ENCODE assay signal across 12 cellular contexts in genomic region chr7:142784736-142785135, GRCh38. TPM values are rescaled to one million over a fixed set of nuclear protein-coding genes. Genes with fewer than 3 reads are reported as not detected.
DNase-seq lines count a peak whose midpoint lies in the region; ATAC-seq and TF ChIP-seq lines count a peak whose summit lies in the region.
"Not testable (repeated sequence)": the region's sequence is repeated elsewhere in the genome, so short reads cannot be mapped to it uniquely, and the experiment has no call there.
"Had no signal": no experiment of that assay in that cellular context is flagged by ENCODE, and none has a peak within 500 bp of the region (broad histone marks: within the 10 kb centered on the region; RNA-seq: fewer than 3 reads in every experiment).

No MANE protein-coding gene starts in this region.

- H3K27ac ChIP-seq in CD4-positive, alpha-beta T cell (ENCODE audit: low read depth, low read length), result peak overlapping the region; percentile 99
- H3K27ac ChIP-seq in OCI-LY7 (ENCODE audit: low read depth, low read length, poor library complexity, severe bottlenecking), result peak overlapping the region; percentile 12
- peak overlapping the region; percentile 98 for H3K27ac ChIP-seq in naive thymus-derived CD4-positive, alpha-beta T cell (ENCODE audit: low read depth, low read length)

- not testable (repeated sequence) for H3K36me3 ChIP-seq in OCI-LY7 (ENCODE audit: insufficient read depth, low read length)
- peaks cover 0 to 25% (median 0%) of the 10 kb centered on the region in 3 experiments for H3K36me3 ChIP-seq in naive thymus-derived CD4-positive, alpha-beta T cell (ENCODE audit: control insufficient read depth in 2 of 3, insufficient read depth in 3 of 3, low read length in 3 of 3)

- not testable (repeated sequence) for H3K9me3 ChIP-seq in CD4-positive, alpha-beta T cell (ENCODE audit: control insufficient read depth, low read length); OCI-LY7 (ENCODE audit: low read length); naive thymus-derived CD4-positive, alpha-beta T cell (ENCODE audit: control insufficient read depth in 2 of 3, low read length in 3 of 3)

- H3K4me1 ChIP-seq in OCI-LY7 (ENCODE audit: insufficient read depth, low read length, poor library complexity, severe bottlenecking), result peaks cover 71% of the 10 kb centered on the region
- not testable (repeated sequence) for H3K4me1 ChIP-seq in naive thymus-derived CD4-positive, alpha-beta T cell (ENCODE audit: control insufficient read depth in 2 of 2, insufficient read depth in 2 of 2, low read length in 2 of 2)

- not testable (repeated sequence) for BruUV-seq in OCI-LY7 (replicated peaks; lab: Mats Ljungman, UMichigan)

- not testable (repeated sequence) for H3K27me3 ChIP-seq in CD4-positive, alpha-beta T cell (ENCODE audit: control insufficient read depth, insufficient read depth, low read length); naive thymus-derived CD4-positive, alpha-beta T cell (ENCODE audit: control insufficient read depth in 2 of 2, insufficient read depth in 2 of 2, low read length in 2 of 2)

- CTCF ChIA-PET in CD4-positive, alpha-beta T cell (lab: Charles Lee), result interaction anchor here (0.6 to 2.5 kb wide), 4 partner anchors 24 to 153 kb away, joined by 3 to 13 read pairs (median 4); no protein-coding TSS in a partner anchor
- CTCF ChIA-PET in OCI-LY7 (lab: Charles Lee; ENCODE audit: unreplicated experiment), result interaction anchor here (0.6 to 1.8 kb wide), 4 partner anchors 23 to 152 kb away, joined by 3 to 10 read pairs (median 4); no protein-coding TSS in a partner anchor
- CTCF ChIA-PET in naive thymus-derived CD4-positive, alpha-beta T cell (lab: Charles Lee), result interaction anchor here (0.7 to 6.8 kb wide), 8 partner anchors 14 to 153 kb away, joined by 3 to 157 read pairs (median 11); no protein-coding TSS in a partner anchor

- H3K4me3 ChIP-seq in OCI-LY7 (ENCODE audit: low read depth, low read length, poor library complexity, severe bottlenecking), result not testable (repeated sequence)
- peak overlapping the region; percentile 24 for H3K4me3 ChIP-seq in naive thymus-derived CD4-positive, alpha-beta T cell (ENCODE audit: low read length)

- peak overlapping the region; percentile 98 for H3K27ac Mint-ChIP-seq in CD4-positive, alpha-beta T cell
- H3K27ac Mint-ChIP-seq in activated CD4-positive, alpha-beta T cell treated with anti-CD3 and anti-CD28 coated beads, Interleukin-2, amount 10 ng/mL, durations not matched to agents 24 days and 14 days, result peak overlapping the region; percentile 91
- H3K27ac Mint-ChIP-seq in activated naive CD8-positive, alpha-beta T cell treated with anti-CD3 and anti-CD28 coated beads, Interleukin-2, amount 50 U/mL, for 24 hours, result peak overlapping the region; percentile 90
- peak overlapping the region; percentile 96 to 100 (median 99) for H3K27ac Mint-ChIP-seq in naive thymus-derived CD4-positive, alpha-beta T cell
- peak overlapping the region; percentile 99 for H3K27ac Mint-ChIP-seq in stimulated activated memory B cell treated with anti-CD40 and anti-IgM and Interleukin-4, amounts not matched to agents 10 μg/mL and 1 μg/mL and 100 μg/mL, for 72 hours

- intact Hi-C loops in CD4-positive, alpha-beta T cell (cut with DNase I, micrococcal nuclease), result loop anchor here (1.0 to 5.0 kb wide), 2 partner anchors 24 to 72 kb away; no protein-coding TSS in a partner anchor
- intact Hi-C loops in OCI-LY7 (cut with micrococcal nuclease; ENCODE audit: unreplicated experiment), result not testable (repeated sequence)
- intact Hi-C loops in activated CD4-positive, alpha-beta T cell treated with anti-CD3 and anti-CD28 coated beads, Interleukin-2, amount 10 ng/mL, durations not matched to agents 24 days and 14 days (cut with micrococcal nuclease), result loop anchor here (1.0 kb wide), 3 partner anchors 14 to 148 kb away; no protein-coding TSS in a partner anchor
- intact Hi-C loops in naive thymus-derived CD4-positive, alpha-beta T cell (cut with micrococcal nuclease), result loop anchor here (1.0 to 5.0 kb wide), 3 partner anchors 14 to 97 kb away; no protein-coding TSS in a partner anchor

- H4K20me1 ChIP-seq in OCI-LY7 (ENCODE audit: insufficient read depth, low read length), result not testable (repeated sequence)

- H3K27me3 Mint-ChIP-seq in CD4-positive, alpha-beta T cell; activated CD4-positive, alpha-beta T cell treated with anti-CD3 and anti-CD28 coated beads, Interleukin-2, amount 10 ng/mL, durations not matched to agents 24 days and 14 days; activated naive CD8-positive, alpha-beta T cell treated with anti-CD3 and anti-CD28 coated beads, Interleukin-2, amount 50 U/mL, for 24 hours; naive thymus-derived CD4-positive, alpha-beta T cell; stimulated activated memory B cell treated with anti-CD40 and anti-IgM and Interleukin-4, amounts not matched to agents 10 μg/mL and 1 μg/mL and 100 μg/mL, for 72 hours: not testable (repeated sequence)

- peaks cover 25% of the 10 kb centered on the region for H3K4me1 Mint-ChIP-seq in CD4-positive, alpha-beta T cell (ENCODE audit: low read depth)
- H3K4me1 Mint-ChIP-seq in activated CD4-positive, alpha-beta T cell treated with anti-CD3 and anti-CD28 coated beads, Interleukin-2, amount 10 ng/mL, durations not matched to agents 24 days and 14 days, result not testable (repeated sequence)
- H3K4me1 Mint-ChIP-seq in activated naive CD8-positive, alpha-beta T cell treated with anti-CD3 and anti-CD28 coated beads, Interleukin-2, amount 50 U/mL, for 24 hours, result peaks cover 23% of the 10 kb centered on the region
- H3K4me1 Mint-ChIP-seq in naive thymus-derived CD4-positive, alpha-beta T cell, result peaks cover 0 to 18% (median 10%) of the 10 kb centered on the region in 7 donors
- H3K4me1 Mint-ChIP-seq in stimulated activated memory B cell treated with anti-CD40 and anti-IgM and Interleukin-4, amounts not matched to agents 10 μg/mL and 1 μg/mL and 100 μg/mL, for 72 hours, result peaks cover 65% of the 10 kb centered on the region

- peaks cover 38% of the 10 kb centered on the region for H3K36me3 Mint-ChIP-seq in CD4-positive, alpha-beta T cell (ENCODE audit: low read depth)
- peaks cover 28% of the 10 kb centered on the region for H3K36me3 Mint-ChIP-seq in activated CD4-positive, alpha-beta T cell treated with anti-CD3 and anti-CD28 coated beads, Interleukin-2, amount 10 ng/mL, durations not matched to agents 24 days and 14 days (ENCODE audit: low read depth)
- H3K36me3 Mint-ChIP-seq in activated naive CD8-positive, alpha-beta T cell treated with anti-CD3 and anti-CD28 coated beads, Interleukin-2, amount 50 U/mL, for 24 hours (ENCODE audit: low read depth), result peaks cover 26% of the 10 kb centered on the region
- peaks cover 5 to 26% (median 25%) of the 10 kb centered on the region in 5 donors for H3K36me3 Mint-ChIP-seq in naive thymus-derived CD4-positive, alpha-beta T cell
- H3K36me3 Mint-ChIP-seq in stimulated activated memory B cell treated with anti-CD40 and anti-IgM and Interleukin-4, amounts not matched to agents 10 μg/mL and 1 μg/mL and 100 μg/mL, for 72 hours, result not testable (repeated sequence)

- peak overlapping the region; percentile 51; the same call in 1 of the 2 replicates for H2AFZ ChIP-seq in OCI-LY7 (ENCODE audit: low read length)

- peak overlapping the region; percentile 90 for H3K4me3 Mint-ChIP-seq in CD4-positive, alpha-beta T cell
- peak overlapping the region; percentile 55 for H3K4me3 Mint-ChIP-seq in activated CD4-positive, alpha-beta T cell treated with anti-CD3 and anti-CD28 coated beads, Interleukin-2, amount 10 ng/mL, durations not matched to agents 24 days and 14 days
- H3K4me3 Mint-ChIP-seq in activated naive CD8-positive, alpha-beta T cell treated with anti-CD3 and anti-CD28 coated beads, Interleukin-2, amount 50 U/mL, for 24 hours, result peak overlapping the region; percentile 76
- peak overlapping the region; percentile 5 to 100 (median 92) for H3K4me3 Mint-ChIP-seq in naive thymus-derived CD4-positive, alpha-beta T cell
- H3K4me3 Mint-ChIP-seq in stimulated activated memory B cell treated with anti-CD40 and anti-IgM and Interleukin-4, amounts not matched to agents 10 μg/mL and 1 μg/mL and 100 μg/mL, for 72 hours, result not testable (repeated sequence)

- peak; percentile 20 for ATAC-seq in CD4-positive, alpha-beta T cell (ENCODE audit: poor library complexity)
- ATAC-seq in activated naive CD8-positive, alpha-beta T cell treated with anti-CD3 and anti-CD28 coated beads, Interleukin-2, amount 50 U/mL, for 24 hours; stimulated activated memory B cell treated with anti-CD40 and anti-IgM and Interleukin-4, amounts not matched to agents 10 μg/mL and 1 μg/mL and 100 μg/mL, for 72 hours: not testable (repeated sequence)
- ATAC-seq in naive thymus-derived CD4-positive, alpha-beta T cell, result peak; percentile 19

- H3K79me2 ChIP-seq in OCI-LY7 (ENCODE audit: insufficient read depth, low read depth, low read length), result not testable (repeated sequence)

- not testable (repeated sequence) for H3K4me2 ChIP-seq in OCI-LY7 (ENCODE audit: low read length)

- not testable (repeated sequence) for H3K9me3 Mint-ChIP-seq in CD4-positive, alpha-beta T cell; activated CD4-positive, alpha-beta T cell treated with anti-CD3 and anti-CD28 coated beads, Interleukin-2, amount 10 ng/mL, durations not matched to agents 24 days and 14 days; activated naive CD8-positive, alpha-beta T cell treated with anti-CD3 and anti-CD28 coated beads, Interleukin-2, amount 50 U/mL, for 24 hours; naive thymus-derived CD4-positive, alpha-beta T cell; stimulated activated memory B cell treated with anti-CD40 and anti-IgM and Interleukin-4, amounts not matched to agents 10 μg/mL and 1 μg/mL and 100 μg/mL, for 72 hours

- peak in 3 of 10 experiments; percentile 53 to 68 (median 56) for DNase-seq in CD4-positive, alpha-beta T cell
- DNase-seq in OCI-LY7 (ENCODE audit: low spot score); activated naive CD8-positive, alpha-beta T cell treated with anti-CD3 and anti-CD28 coated beads, Interleukin-2, amount 50 U/mL, for 24 hours: not testable (repeated sequence)
- peak; percentile 81 for DNase-seq in activated CD4-positive, alpha-beta T cell treated with anti-CD3 and anti-CD28 coated beads, Interleukin-2, amount 10 ng/mL, durations not matched to agents 24 days and 14 days
- DNase-seq in activated T-cell treated with anti-CD3 and anti-CD28 coated beads, Interleukin-2, amount 50 U/mL, for 1 hour, result peak; percentile 50
- peak; percentile 73 for DNase-seq in activated effector memory CD4-positive, alpha-beta T cell treated with anti-CD3 and anti-CD28 coated beads, Interleukin-2, amount 50 U/mL, for 16 hours
- peak in 7 of 9 donors; percentile 42 to 77 (median 63) for DNase-seq in naive thymus-derived CD4-positive, alpha-beta T cell

- not testable (repeated sequence) for H3K9me2 ChIP-seq in OCI-LY7 (ENCODE audit: insufficient read depth, low read length)

- POLR2A ChIA-PET in CD4-positive, alpha-beta T cell (lab: Charles Lee), result interaction anchor here (0.6 to 22.8 kb wide), 11 partner anchors 22 to 264 kb away, joined by 3 to 5733 read pairs (median 6); no protein-coding TSS in a partner anchor
- POLR2A ChIA-PET in OCI-LY7 (lab: Charles Lee), result interaction anchor here (0.6 to 19.1 kb wide), 16 partner anchors 8 to 544 kb away, joined by 3 to 666 read pairs (median 5); partner anchors contain the start of gene PRSS2
- POLR2A ChIA-PET in naive thymus-derived CD4-positive, alpha-beta T cell (lab: Charles Lee), result interaction anchor here (0.7 to 33.1 kb wide), 10 partner anchors 23 to 303 kb away, joined by 3 to 5102 read pairs (median 7); no protein-coding TSS in a partner anchor

- not testable (repeated sequence) for TF ChIP-seq CTCF in CD4-positive, alpha-beta T cell (IDR thresholded peaks at IDR 0.05); OCI-LY7 (conservative IDR thresholded peaks at IDR 0.05; ENCODE audit: low read length)

RNA-seq across cellular contexts. Expression of gene PRSS2, which starts 14.0 kb away (rescaled TPM):
- not detected for total RNA-seq in CD4-positive, alpha-beta T cell
- total RNA-seq in OCI-LY7 (2014; rRNA removed; shearing (Covaris generic)), result 0.23 and 0.60 TPM in 2 replicates
- total RNA-seq in OCI-LY7 (2022), result 1.1 TPM in 2 replicates
- total RNA-seq in activated CD4-positive, alpha-beta T cell treated with anti-CD3 and anti-CD28 coated beads, Interleukin-2, amount 10 ng/mL, durations not matched to agents 24 days and 14 days, result not detected in 2 replicates
- total RNA-seq in naive thymus-derived CD4-positive, alpha-beta T cell, result not detected
- not detected for polyA plus RNA-seq in naive thymus-derived CD4-positive, alpha-beta T cell
- total RNA-seq: A172, Daoy, H9 had no signal

RNA-seq across cellular contexts. Expression of gene PRSS1, which starts 35.5 kb away (rescaled TPM):
- not detected for total RNA-seq in CD4-positive, alpha-beta T cell
- not detected in 2 replicates for total RNA-seq in OCI-LY7 (2014; rRNA removed; shearing (Covaris generic))
- total RNA-seq in OCI-LY7 (2022), result not detected in 2 replicates
- not detected in 2 replicates for total RNA-seq in activated CD4-positive, alpha-beta T cell treated with anti-CD3 and anti-CD28 coated beads, Interleukin-2, amount 10 ng/mL, durations not matched to agents 24 days and 14 days
- total RNA-seq in naive thymus-derived CD4-positive, alpha-beta T cell, result not detected
- not detected for polyA plus RNA-seq in naive thymus-derived CD4-positive, alpha-beta T cell
- total RNA-seq: A172, Daoy, H9, PC-3 had no signal

Comparison
In these comparisons a context has a peak if more than half of its experiments do, and no peak if none do; other contexts are left out.
1. H3K27ac ChIP-seq: peak in every context shown above with its lines; median percentile 99 in CD4-positive, alpha-beta T cell; 98 in naive thymus-derived CD4-positive, alpha-beta T cell; 12 in OCI-LY7.